Comparison of ENCODE assay signal across 8 cellular contexts in the genomic region with DNA sequence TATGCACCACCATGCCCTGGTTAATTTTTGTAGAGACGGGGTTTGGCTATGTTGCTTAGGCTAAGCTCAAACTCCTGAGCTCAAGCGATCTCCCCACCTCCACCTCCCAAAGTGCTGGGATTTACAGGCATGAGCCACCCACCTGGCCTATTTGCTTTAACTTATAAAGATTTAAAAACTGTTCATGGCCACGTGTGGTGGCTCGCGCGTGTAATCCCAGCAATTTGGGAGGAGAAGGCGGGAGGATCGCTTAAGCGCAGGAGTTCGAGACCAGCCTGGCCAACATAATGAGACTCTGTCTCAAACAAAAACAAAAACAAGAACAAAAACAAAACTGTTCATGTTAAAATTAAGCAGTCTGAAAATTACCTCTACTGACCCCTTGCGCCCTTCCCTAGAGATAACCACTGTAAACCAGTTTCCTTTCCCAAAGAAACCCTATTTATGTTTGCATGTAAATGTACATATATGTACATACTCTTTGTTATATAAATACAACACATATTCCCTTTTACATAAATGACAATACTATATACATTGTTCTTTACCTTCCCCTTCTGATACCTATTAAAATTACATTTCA. TPM values are rescaled to one million over a fixed set of nuclear protein-coding genes. Genes with fewer than 3 reads are reported as not detected.
DNase-seq lines count a peak whose midpoint lies in the region; ATAC-seq and TF ChIP-seq lines count a peak whose summit lies in the region.

No MANE protein-coding gene starts in this region.

- H3K4me1 Mint-ChIP-seq in stimulated activated naive CD8-positive, alpha-beta T cell treated with anti-CD3 and anti-CD28 coated beads, Interleukin-15, Interleukin-2, amounts not matched to agents 100 ng/mL and 50 ng/mL, for 24 hours (ENCODE audit: low read depth), result peaks cover 39% of the 10 kb centered on the region
- peaks cover 43% of the 10 kb centered on the region for H3K4me1 Mint-ChIP-seq in activated CD4-positive, alpha-beta memory T cell treated with anti-CD3 and anti-CD28 coated beads, Interleukin-2, amount 10 ng/mL, durations not matched to agents 7 days and 5 days

- no peak for DNase-seq in stimulated activated naive CD8-positive, alpha-beta T cell treated with anti-CD3 and anti-CD28 coated beads, Interleukin-15, Interleukin-2, amounts not matched to agents 100 U/mL and 50 U/mL, for 24 hours
- no peak for DNase-seq in activated CD4-positive, alpha-beta memory T cell treated with anti-CD3 and anti-CD28 coated beads, Interleukin-2, amount 10 ng/mL, durations not matched to agents 7 days and 5 days
- no peak for DNase-seq in upper lobe of right lung

- H3K36me3 ChIP-seq in upper lobe of right lung, result peaks cover 36% of the 10 kb centered on the region

- intact Hi-C loops in upper lobe of right lung (cut with DNase I), result no loop called here

- no peak overlapping the region for H3K27ac ChIP-seq in upper lobe of right lung

- no peaks in the 10 kb centered on the region for H3K27me3 Mint-ChIP-seq in stimulated activated naive CD8-positive, alpha-beta T cell treated with anti-CD3 and anti-CD28 coated beads, Interleukin-15, Interleukin-2, amounts not matched to agents 100 ng/mL and 50 ng/mL, for 24 hours
- no peaks in the 10 kb centered on the region for H3K27me3 Mint-ChIP-seq in activated CD4-positive, alpha-beta memory T cell treated with anti-CD3 and anti-CD28 coated beads, Interleukin-2, amount 10 ng/mL, durations not matched to agents 7 days and 5 days

- CTCF ChIA-PET in activated CD4-positive, alpha-beta memory T cell treated with anti-CD3 and anti-CD28 coated beads, Interleukin-2, amount 10 ng/mL, durations not matched to agents 7 days and 5 days (lab: Charles Lee), result interaction anchor here (0.9 to 3.2 kb wide), 4 partner anchors 31 to 324 kb away, joined by 3 to 15 read pairs (median 6); a partner anchor contains a TSS

- H3K9me3 Mint-ChIP-seq in stimulated activated naive CD8-positive, alpha-beta T cell treated with anti-CD3 and anti-CD28 coated beads, Interleukin-15, Interleukin-2, amounts not matched to agents 100 ng/mL and 50 ng/mL, for 24 hours, result no peaks in the 10 kb centered on the region
- no peaks in the 10 kb centered on the region for H3K9me3 Mint-ChIP-seq in activated CD4-positive, alpha-beta memory T cell treated with anti-CD3 and anti-CD28 coated beads, Interleukin-2, amount 10 ng/mL, durations not matched to agents 7 days and 5 days

- H3K4me1 ChIP-seq in upper lobe of right lung, result peaks cover 19% of the 10 kb centered on the region

- no peak for ATAC-seq in stimulated activated naive CD8-positive, alpha-beta T cell treated with anti-CD3 and anti-CD28 coated beads, Interleukin-15, Interleukin-2, amounts not matched to agents 100 U/mL and 50 U/mL, for 24 hours
- no peak for ATAC-seq in upper lobe of right lung
- ATAC-seq in GM19397 (IDR thresholded peaks at IDR 0.05; ENCODE audit: unreplicated experiment), result no peak
- no peak for ATAC-seq in GM21786 (IDR thresholded peaks at IDR 0.05; ENCODE audit: unreplicated experiment)
- no peak for ATAC-seq in HG02852 (IDR thresholded peaks at IDR 0.05; ENCODE audit: unreplicated experiment)

- POLR2A ChIA-PET in activated CD4-positive, alpha-beta memory T cell treated with anti-CD3 and anti-CD28 coated beads, Interleukin-2, amount 10 ng/mL, durations not matched to agents 7 days and 5 days (lab: Charles Lee), result interaction anchor here (1.6 kb wide), 1 partner anchor 178 kb away, joined by 4 read pairs; a partner anchor contains a TSS

- H3K4me3 ChIP-seq in iPS-18c (ENCODE audit: insufficient read depth, low read depth, low read length) (peak overlapping the region; percentile 96), upper lobe of right lung (peak overlapping the region; percentile 78)

- no peak for TF ChIP-seq CTCF in upper lobe of right lung (IDR thresholded peaks at IDR 0.05)

- peak overlapping the region; percentile 97 for H3K27ac Mint-ChIP-seq in stimulated activated naive CD8-positive, alpha-beta T cell treated with anti-CD3 and anti-CD28 coated beads, Interleukin-15, Interleukin-2, amounts not matched to agents 100 ng/mL and 50 ng/mL, for 24 hours
- peak overlapping the region; percentile 95 for H3K27ac Mint-ChIP-seq in activated CD4-positive, alpha-beta memory T cell treated with anti-CD3 and anti-CD28 coated beads, Interleukin-2, amount 10 ng/mL, durations not matched to agents 7 days and 5 days

- H3K9me3 ChIP-seq in iPS-18c (ENCODE audit: control insufficient read depth, insufficient read depth, low read length) (no peaks in the 10 kb centered on the region), upper lobe of right lung (no peaks in the 10 kb centered on the region)

- H3K27me3 ChIP-seq in upper lobe of right lung, result no peaks in the 10 kb centered on the region

- peaks cover 42% of the 10 kb centered on the region for H3K36me3 Mint-ChIP-seq in stimulated activated naive CD8-positive, alpha-beta T cell treated with anti-CD3 and anti-CD28 coated beads, Interleukin-15, Interleukin-2, amounts not matched to agents 100 ng/mL and 50 ng/mL, for 24 hours (ENCODE audit: low read depth)
- peaks cover 43% of the 10 kb centered on the region for H3K36me3 Mint-ChIP-seq in activated CD4-positive, alpha-beta memory T cell treated with anti-CD3 and anti-CD28 coated beads, Interleukin-2, amount 10 ng/mL, durations not matched to agents 7 days and 5 days (ENCODE audit: low read depth)

- H3K4me3 Mint-ChIP-seq in stimulated activated naive CD8-positive, alpha-beta T cell treated with anti-CD3 and anti-CD28 coated beads, Interleukin-15, Interleukin-2, amounts not matched to agents 100 ng/mL and 50 ng/mL, for 24 hours, result peak overlapping the region; percentile 96
- peak overlapping the region; percentile 97 for H3K4me3 Mint-ChIP-seq in activated CD4-positive, alpha-beta memory T cell treated with anti-CD3 and anti-CD28 coated beads, Interleukin-2, amount 10 ng/mL, durations not matched to agents 7 days and 5 days

RNA-seq across cellular contexts. Expression of a gene that starts 1.5 kb away (rescaled TPM):
- 10 to 100 TPM; 30.9 to 31.2 TPM for total RNA-seq in activated CD4-positive, alpha-beta memory T cell treated with anti-CD3 and anti-CD28 coated beads, Interleukin-2, amount 10 ng/mL, durations not matched to agents 7 days and 5 days
- 31.4 TPM for total RNA-seq in upper lobe of right lung

RNA-seq across cellular contexts. Expression of a gene that starts 1.5 kb away (rescaled TPM):
- 10 to 100 TPM; 46.8 to 47.2 TPM for total RNA-seq in activated CD4-positive, alpha-beta memory T cell treated with anti-CD3 and anti-CD28 coated beads, Interleukin-2, amount 10 ng/mL, durations not matched to agents 7 days and 5 days
- total RNA-seq in upper lobe of right lung, result 31.7 TPM

RNA-seq across cellular contexts. Expression of a gene that starts 1.8 kb away (rescaled TPM):
- total RNA-seq in activated CD4-positive, alpha-beta memory T cell treated with anti-CD3 and anti-CD28 coated beads, Interleukin-2, amount 10 ng/mL, durations not matched to agents 7 days and 5 days, result 10 to 100 TPM; 26.2 to 26.7 TPM
- total RNA-seq in upper lobe of right lung, result 19.1 TPM

RNA-seq across cellular contexts. Expression of a gene that starts 35.2 kb away (rescaled TPM):
- 10 to 100 TPM in 1 of 2 experiments, 1 to 10 TPM in 1; 8.8 to 10.4 TPM for total RNA-seq in activated CD4-positive, alpha-beta memory T cell treated with anti-CD3 and anti-CD28 coated beads, Interleukin-2, amount 10 ng/mL, durations not matched to agents 7 days and 5 days
- total RNA-seq in upper lobe of right lung, result 11.1 TPM

RNA-seq across cellular contexts. Expression of a gene that starts 47.1 kb away (rescaled TPM):
- total RNA-seq in activated CD4-positive, alpha-beta memory T cell treated with anti-CD3 and anti-CD28 coated beads, Interleukin-2, amount 10 ng/mL, durations not matched to agents 7 days and 5 days, result under 1 TPM; 0.18 to 0.23 TPM
- 32.4 TPM for total RNA-seq in upper lobe of right lung
